In the genomic region with DNA sequence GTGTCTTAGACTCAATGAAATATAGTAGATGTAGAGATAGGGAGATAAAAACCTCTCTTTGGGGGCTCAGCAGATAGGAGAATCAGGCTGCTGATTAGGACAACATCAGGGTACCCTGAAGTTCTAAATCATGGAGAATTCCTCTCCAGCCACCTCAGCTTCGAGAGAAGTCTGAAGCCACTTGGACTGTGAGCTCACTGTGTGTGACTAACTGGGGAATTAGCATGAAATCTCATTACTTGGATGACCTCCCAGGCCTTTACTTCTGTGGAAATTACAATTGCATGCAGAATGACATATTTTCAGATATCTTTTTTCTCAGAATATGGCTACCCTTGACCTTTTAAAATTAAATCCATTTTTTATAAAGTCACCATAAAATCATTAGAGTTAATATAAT, we compare ENCODE assay signal across 11 cellular contexts.
"Had no signal": no experiment of that assay in that cellular context is flagged by ENCODE, and none has a peak within 500 bp of the region (broad histone marks: within the 10 kb centered on the region; RNA-seq: fewer than 3 reads in every experiment).

No MANE protein-coding gene starts in this region.

- H3K4me1 ChIP-seq: breast epithelium, foreskin keratinocyte, stomach had no signal

- DNase-seq: amniotic stem cell; dermis blood vessel endothelial cell; erythroblast; foreskin keratinocyte; left colon; nephron progenitor cell; stimulated activated CD4-positive, alpha-beta T cell treated with anti-CD3 and anti-CD28 coated beads, Interleukin-4, amount 100 ng/mL, for 24 hours; stomach; T-cell had no signal

- H3K27ac ChIP-seq: breast epithelium, foreskin keratinocyte, stomach had no signal

- H3K9me3 ChIP-seq: breast epithelium, stomach had no signal

- H3K27me3 ChIP-seq: breast epithelium, foreskin keratinocyte, stomach had no signal

- ATAC-seq: foreskin keratinocyte, left colon, T-cell, WTC11 had no signal

- H3K4me3 ChIP-seq: breast epithelium, stomach had no signal

- H3K36me3 ChIP-seq: breast epithelium, stomach had no signal
